8 cellular contexts compared by ENCODE assay signal in the genomic region with DNA sequence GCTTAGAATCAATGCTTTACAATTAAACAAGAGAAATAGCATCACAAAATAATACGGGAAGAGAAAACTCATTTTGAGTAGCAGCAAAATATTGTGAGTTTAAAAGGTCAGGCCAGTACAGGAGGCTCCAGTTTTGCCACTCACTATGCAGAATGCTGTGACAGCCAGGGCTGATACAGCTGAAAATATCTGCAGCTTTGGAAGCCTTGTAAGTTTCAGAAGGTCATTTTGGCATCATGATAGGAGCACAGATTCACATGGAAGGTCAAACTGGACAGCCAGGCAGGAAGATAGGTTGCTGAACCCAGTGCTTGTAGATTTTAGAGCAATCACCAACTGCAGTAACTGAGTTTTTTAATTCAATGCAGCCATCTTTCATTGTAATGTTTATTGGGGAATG. TPM values are rescaled to one million over a fixed set of nuclear protein-coding genes. Genes with fewer than 3 reads are reported as not detected.
DNase-seq lines count a peak whose midpoint lies in the region; ATAC-seq lines count a peak whose summit lies in the region.

No MANE protein-coding gene starts in this region.

- H3K4me1 Mint-ChIP-seq in T-helper 1 cell treated with Interleukin-12 subunit alpha and Interleukin-12 subunit beta and Interleukin-4 antibody, amounts not matched to agents 30 μg/mL and 1 μg/mL, for 36 hours (ENCODE audit: low read depth): peaks cover 64% of the 10 kb centered on the region
- peaks cover 80% of the 10 kb centered on the region for H3K4me1 Mint-ChIP-seq in activated CD4-positive, alpha-beta memory T cell treated with anti-CD3 and anti-CD28 coated beads, Interleukin-2, amount 10 ng/mL, durations not matched to agents 7 days and 5 days
- H3K4me1 Mint-ChIP-seq in stimulated activated naive CD8-positive, alpha-beta T cell treated with anti-CD3 and anti-CD28 coated beads, Interleukin-15, amount 100 ng/mL, for 72 hours: peaks cover 79% of the 10 kb centered on the region

- H3K9me3 Mint-ChIP-seq in T-helper 1 cell treated with Interleukin-12 subunit alpha and Interleukin-12 subunit beta and Interleukin-4 antibody, amounts not matched to agents 30 μg/mL and 1 μg/mL, for 36 hours: no peaks in the 10 kb centered on the region
- H3K9me3 Mint-ChIP-seq in activated CD4-positive, alpha-beta memory T cell treated with anti-CD3 and anti-CD28 coated beads, Interleukin-2, amount 10 ng/mL, durations not matched to agents 7 days and 5 days: no peaks in the 10 kb centered on the region
- no peaks in the 10 kb centered on the region for H3K9me3 Mint-ChIP-seq in stimulated activated naive CD8-positive, alpha-beta T cell treated with anti-CD3 and anti-CD28 coated beads, Interleukin-15, amount 100 ng/mL, for 72 hours

- peak overlapping the region; percentile 5 for H3K4me3 Mint-ChIP-seq in T-helper 1 cell treated with Interleukin-12 subunit alpha and Interleukin-12 subunit beta and Interleukin-4 antibody, amounts not matched to agents 30 μg/mL and 1 μg/mL, for 36 hours
- H3K4me3 Mint-ChIP-seq in activated CD4-positive, alpha-beta memory T cell treated with anti-CD3 and anti-CD28 coated beads, Interleukin-2, amount 10 ng/mL, durations not matched to agents 7 days and 5 days: no peak overlapping the region
- peak overlapping the region; percentile 22 to 64 for H3K4me3 Mint-ChIP-seq in stimulated activated naive CD8-positive, alpha-beta T cell treated with anti-CD3 and anti-CD28 coated beads, Interleukin-15, amount 100 ng/mL, for 72 hours

- H3K36me3 Mint-ChIP-seq in T-helper 1 cell treated with Interleukin-12 subunit alpha and Interleukin-12 subunit beta and Interleukin-4 antibody, amounts not matched to agents 30 μg/mL and 1 μg/mL, for 36 hours (ENCODE audit: low read depth): peaks cover 17% of the 10 kb centered on the region
- H3K36me3 Mint-ChIP-seq in activated CD4-positive, alpha-beta memory T cell treated with anti-CD3 and anti-CD28 coated beads, Interleukin-2, amount 10 ng/mL, durations not matched to agents 7 days and 5 days (ENCODE audit: low read depth): peaks cover 24% of the 10 kb centered on the region

- POLR2A ChIA-PET in activated CD4-positive, alpha-beta memory T cell treated with anti-CD3 and anti-CD28 coated beads, Interleukin-2, amount 10 ng/mL, durations not matched to agents 7 days and 5 days (lab: Charles Lee): interaction anchor here (1.0 to 10.5 kb wide), 8 partner anchors 9 to 129 kb away, joined by 3 to 179 read pairs (median 8); a partner anchor contains a TSS

- no peaks in the 10 kb centered on the region for H3K27me3 Mint-ChIP-seq in T-helper 1 cell treated with Interleukin-12 subunit alpha and Interleukin-12 subunit beta and Interleukin-4 antibody, amounts not matched to agents 30 μg/mL and 1 μg/mL, for 36 hours (ENCODE audit: low read depth)
- no peaks in the 10 kb centered on the region for H3K27me3 Mint-ChIP-seq in activated CD4-positive, alpha-beta memory T cell treated with anti-CD3 and anti-CD28 coated beads, Interleukin-2, amount 10 ng/mL, durations not matched to agents 7 days and 5 days
- no peaks in the 10 kb centered on the region for H3K27me3 Mint-ChIP-seq in stimulated activated naive CD8-positive, alpha-beta T cell treated with anti-CD3 and anti-CD28 coated beads, Interleukin-15, amount 100 ng/mL, for 72 hours

- intact Hi-C loops in left cardiac atrium (cut with DNase I): no loop called here

- peak overlapping the region; percentile 5 for H3K27ac Mint-ChIP-seq in T-helper 1 cell treated with Interleukin-12 subunit alpha and Interleukin-12 subunit beta and Interleukin-4 antibody, amounts not matched to agents 30 μg/mL and 1 μg/mL, for 36 hours
- peak overlapping the region; percentile 32 for H3K27ac Mint-ChIP-seq in activated CD4-positive, alpha-beta memory T cell treated with anti-CD3 and anti-CD28 coated beads, Interleukin-2, amount 10 ng/mL, durations not matched to agents 7 days and 5 days
- H3K27ac Mint-ChIP-seq in stimulated activated naive CD8-positive, alpha-beta T cell treated with anti-CD3 and anti-CD28 coated beads, Interleukin-15, amount 100 ng/mL, for 72 hours: peak overlapping the region in 1 of 2 donors; percentile 8

- ATAC-seq in left cardiac atrium (peak; percentile 35 to 70), HG03571 (IDR thresholded peaks at IDR 0.05; ENCODE audit: unreplicated experiment) (no peak)
- ATAC-seq in stimulated activated naive CD8-positive, alpha-beta T cell treated with anti-CD3 and anti-CD28 coated beads, Interleukin-15, amount 100 ng/mL, for 72 hours: no peak

- CTCF ChIA-PET in activated CD4-positive, alpha-beta memory T cell treated with anti-CD3 and anti-CD28 coated beads, Interleukin-2, amount 10 ng/mL, durations not matched to agents 7 days and 5 days (lab: Charles Lee): interaction anchor here (0.8 kb wide), 1 partner anchor 99 kb away, joined by 3 read pairs; no protein-coding TSS in a partner anchor

- DNase-seq in T-helper 1 cell: no peak
- DNase-seq in activated CD4-positive, alpha-beta memory T cell treated with anti-CD3 and anti-CD28 coated beads, Interleukin-2, amount 10 ng/mL, durations not matched to agents 7 days and 5 days: no peak
- no peak for DNase-seq in left cardiac atrium
- no peak for DNase-seq in stimulated activated naive CD8-positive, alpha-beta T cell treated with anti-CD3 and anti-CD28 coated beads, Interleukin-15, amount 100 ng/mL, for 72 hours
- no peak for DNase-seq in activated gamma-delta T cell treated with Interleukin-2 at 50 U/mL for 16 hours
- DNase-seq in NCI-H524 treated with DMSO at 0.1 percent for 48 hours (lab: John Stamatoyannopoulos, UW): no peak

RNA-seq across cellular contexts. Expression of a gene that starts 14.1 kb away (rescaled TPM):
- 100 to 1,000 TPM; 289 to 305 TPM for total RNA-seq in activated CD4-positive, alpha-beta memory T cell treated with anti-CD3 and anti-CD28 coated beads, Interleukin-2, amount 10 ng/mL, durations not matched to agents 7 days and 5 days
- total RNA-seq in left cardiac atrium: 100 to 1,000 TPM; 141 to 154 TPM

Comparison
In these comparisons a context has a peak if more than half of its experiments do, and no peak if none do; other contexts are left out.
1. ATAC-seq: peak in left cardiac atrium (2 of 2); none in stimulated activated naive CD8-positive, alpha-beta T cell treated with anti-CD3 and anti-CD28 coated beads, Interleukin-15, amount 100 ng/mL, for 72 hours (single experiment) and HG03571 (single experiment).